Comparison of ENCODE assay signal across 1 cellular context in genomic region chr7:99173787-99174186, GRCh38.
TF ChIP-seq lines count a peak whose summit lies in the region.

No MANE protein-coding gene starts in this region.

TF ChIP-seq in HepG2, 621 proteins besides CTCF, POLR2A, EP300 and RAD21 (continued from another document and continues in another):
- TF ChIP-seq ARID5B (CRISPR knock-in tag; IDR thresholded peaks at IDR 0.05) = peak; percentile 75
- TF ChIP-seq GPBP1L1 (CRISPR knock-in tag; IDR thresholded peaks at IDR 0.05) = no peak
- peak; percentile 43; the same call in 1 of the 2 replicates for TF ChIP-seq HOXA3 (CRISPR knock-in tag; IDR thresholded peaks at IDR 0.05)
- peak; percentile 30; the same call in 1 of the 2 replicates for TF ChIP-seq MAX (IDR thresholded peaks at IDR 0.05)
- TF ChIP-seq FOXA3 (CRISPR knock-in tag; IDR thresholded peaks at IDR 0.05) = peak; percentile 57; the same call in 1 of the 2 replicates
- no peak for TF ChIP-seq TERF1 (CRISPR knock-in tag; IDR thresholded peaks at IDR 0.05)
- TF ChIP-seq DNMT1 (CRISPR knock-in tag; IDR thresholded peaks at IDR 0.05) = no peak
- peak; percentile 56 for TF ChIP-seq POGZ (CRISPR knock-in tag; IDR thresholded peaks at IDR 0.05)
- TF ChIP-seq NR2F1 (CRISPR knock-in tag; IDR thresholded peaks at IDR 0.05) = peak in 1 of 2 experiments; percentile 63; a peak in 2 of 4 replicates
- 0 out of 2 replicates have a peak, but pooled peaks have one; percentile 46 for TF ChIP-seq SMAD3 (CRISPR knock-in tag; IDR thresholded peaks at IDR 0.05)
- TF ChIP-seq TFAP4 (IDR thresholded peaks at IDR 0.05; ENCODE audit: borderline replicate concordance, low read depth) = no peak
- no peak for TF ChIP-seq ZNF660 (CRISPR knock-in tag; IDR thresholded peaks at IDR 0.05; ENCODE audit: borderline replicate concordance, low read depth)
- TF ChIP-seq HIC2 (CRISPR knock-in tag; IDR thresholded peaks at IDR 0.05; ENCODE audit: low read depth) = no peak
- TF ChIP-seq SAP130 (CRISPR knock-in tag; IDR thresholded peaks at IDR 0.05; ENCODE audit: low read depth) = 0 out of 2 replicates have a peak, but pooled peaks have one; percentile 12
- TF ChIP-seq RBAK (CRISPR knock-in tag; IDR thresholded peaks at IDR 0.05) = 0 out of 2 replicates have a peak, but pooled peaks have one; percentile 46
- TF ChIP-seq SOX6 (IDR thresholded peaks at IDR 0.05) = no peak
- TF ChIP-seq SOX6 (CRISPR knock-in tag; IDR thresholded peaks at IDR 0.05) = peak; percentile 88
- TF ChIP-seq KAT8 (CRISPR knock-in tag; IDR thresholded peaks at IDR 0.05) = peak; percentile 41; the same call in 1 of the 2 replicates
- TF ChIP-seq DPF2 (CRISPR knock-in tag; IDR thresholded peaks at IDR 0.05; ENCODE audit: borderline replicate concordance, low read depth) = 0 out of 2 replicates have a peak, but pooled peaks have one; percentile 36
- peak in 1 of 2 experiments; percentile 88; a peak in 2 of 4 replicates for TF ChIP-seq KLF16 (CRISPR knock-in tag; IDR thresholded peaks at IDR 0.05)
- TF ChIP-seq KLF6 (CRISPR knock-in tag; IDR thresholded peaks at IDR 0.05) = no peak; the same call in 1 of the 2 replicates
- no peak for TF ChIP-seq CC2D1A (CRISPR knock-in tag; IDR thresholded peaks at IDR 0.05)
- TF ChIP-seq ZNF281 (CRISPR knock-in tag; IDR thresholded peaks at IDR 0.05; ENCODE audit: borderline replicate concordance) = peak; percentile 47; the same call in 1 of the 2 replicates
- TF ChIP-seq ATRX (CRISPR knock-in tag; IDR thresholded peaks at IDR 0.05; ENCODE audit: borderline replicate concordance) = no peak
- 0 out of 2 replicates have a peak, but pooled peaks have one; percentile 37 for TF ChIP-seq ZFY (CRISPR knock-in tag; IDR thresholded peaks at IDR 0.05)
- peak; percentile 60 for TF ChIP-seq HDAC2 (CRISPR knock-in tag; IDR thresholded peaks at IDR 0.05)
- no peak for TF ChIP-seq ZNF720 (CRISPR knock-in tag; IDR thresholded peaks at IDR 0.05)
- TF ChIP-seq ATF2 (CRISPR knock-in tag; IDR thresholded peaks at IDR 0.05) = no peak; the same call in 1 of the 2 replicates
- peak; percentile 28; the same call in 1 of the 2 replicates for TF ChIP-seq ZGPAT (CRISPR knock-in tag; IDR thresholded peaks at IDR 0.05)
- no peak for TF ChIP-seq TEF (CRISPR knock-in tag; IDR thresholded peaks at IDR 0.05)
- peak; percentile 42; the same call in 1 of the 2 replicates for TF ChIP-seq ZNF292 (CRISPR knock-in tag; IDR thresholded peaks at IDR 0.05; ENCODE audit: borderline replicate concordance, low read depth)
- peak; percentile 61; the same call in 1 of the 2 replicates for TF ChIP-seq ZNF644 (CRISPR knock-in tag; IDR thresholded peaks at IDR 0.05; ENCODE audit: low read depth)
- 0 out of 2 replicates have a peak, but pooled peaks have one; percentile 23 for TF ChIP-seq FOXK1 (CRISPR knock-in tag; IDR thresholded peaks at IDR 0.05; ENCODE audit: borderline replicate concordance, low read depth)
- TF ChIP-seq ZNF710 (CRISPR knock-in tag; IDR thresholded peaks at IDR 0.05; ENCODE audit: borderline replicate concordance) = no peak
- TF ChIP-seq ZNF850 (CRISPR knock-in tag; conservative IDR thresholded peaks at IDR 0.05) = no peak
- TF ChIP-seq SOX5 (CRISPR knock-in tag; IDR thresholded peaks at IDR 0.05; ENCODE audit: borderline replicate concordance) = peak; percentile 42; the same call in 1 of the 2 replicates
- peak; percentile 32; the same call in 1 of the 2 replicates for TF ChIP-seq BCL6 (CRISPR knock-in tag; IDR thresholded peaks at IDR 0.05)
- no peak for TF ChIP-seq ZKSCAN8 (CRISPR knock-in tag; IDR thresholded peaks at IDR 0.05; ENCODE audit: borderline replicate concordance)
- TF ChIP-seq CEBPG (CRISPR knock-in tag; IDR thresholded peaks at IDR 0.05) = peak; percentile 99
- no peak for TF ChIP-seq RELA (CRISPR knock-in tag; IDR thresholded peaks at IDR 0.05)
- TF ChIP-seq MBD4 (IDR thresholded peaks at IDR 0.05; ENCODE audit: borderline replicate concordance, low read length) = no peak
- TF ChIP-seq U2AF1 (optimal IDR thresholded peaks at IDR 0.05; ENCODE audit: low read depth, low read length) = no peak
